In the genomic region with DNA sequence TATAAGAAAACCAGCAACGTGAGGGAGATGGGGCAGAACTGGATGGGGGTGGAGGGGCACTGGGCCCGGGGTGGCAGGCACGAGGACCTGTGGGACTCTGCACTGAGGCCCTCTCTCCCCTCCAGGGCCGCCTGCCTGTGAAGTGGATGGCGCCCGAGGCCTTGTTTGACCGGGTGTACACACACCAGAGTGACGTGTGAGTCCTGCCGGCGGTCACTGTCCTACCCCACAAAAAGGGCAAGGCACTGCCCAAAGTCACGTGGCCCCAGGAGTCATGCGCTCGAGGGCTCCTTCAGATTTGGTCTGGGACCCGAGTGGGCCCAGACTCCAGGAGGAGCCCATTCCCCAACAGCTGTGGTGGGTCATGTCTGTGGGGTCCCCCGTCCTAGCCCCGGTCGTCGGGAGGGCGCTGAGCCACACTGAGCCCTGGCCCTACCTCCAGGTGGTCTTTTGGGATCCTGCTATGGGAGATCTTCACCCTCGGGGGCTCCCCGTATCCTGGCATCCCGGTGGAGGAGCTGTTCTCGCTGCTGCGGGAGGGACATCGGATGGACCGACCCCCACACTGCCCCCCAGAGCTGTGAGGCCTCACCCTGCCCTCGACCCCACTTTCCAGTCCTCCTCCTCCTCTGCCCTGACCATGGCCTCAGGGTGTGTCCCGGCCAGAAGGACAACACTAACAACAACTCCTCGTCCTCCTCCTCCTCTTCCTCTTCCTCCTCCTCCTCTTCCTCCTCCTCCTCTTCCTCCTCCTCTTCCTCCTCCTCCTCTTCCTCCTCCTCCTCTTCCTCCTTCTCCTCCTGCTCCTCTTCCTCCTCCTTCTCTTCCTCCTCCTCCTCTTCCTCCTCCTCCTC, we compare ENCODE assay signal across 2 cellular contexts.
TF ChIP-seq lines count a peak whose summit lies in the region.

No MANE protein-coding gene starts in this region.

TF ChIP-seq in A549, 52 proteins besides CTCF, POLR2A, EP300 and RAD21:
- TF ChIP-seq CHD4 (IDR thresholded peaks at IDR 0.05; ENCODE audit: borderline replicate concordance) (no peak), TFCP2L1 (CRISPR knock-in tag; IDR thresholded peaks at IDR 0.05) (no peak), POLR2AphosphoS2 (conservative IDR thresholded peaks at IDR 0.05; ENCODE audit: low read length) (no peak), ZSCAN20 (CRISPR knock-in tag; IDR thresholded peaks at IDR 0.05) (no peak), ESRRA (IDR thresholded peaks at IDR 0.05; ENCODE audit: borderline replicate concordance, low read length) (no peak), NPAS2 (CRISPR knock-in tag; IDR thresholded peaks at IDR 0.05; ENCODE audit: borderline replicate concordance) (no peak), CEBPB (IDR thresholded peaks at IDR 0.05) (no peak), JUN (IDR thresholded peaks at IDR 0.05) (no peak)
- TF ChIP-seq, protein P1, sequence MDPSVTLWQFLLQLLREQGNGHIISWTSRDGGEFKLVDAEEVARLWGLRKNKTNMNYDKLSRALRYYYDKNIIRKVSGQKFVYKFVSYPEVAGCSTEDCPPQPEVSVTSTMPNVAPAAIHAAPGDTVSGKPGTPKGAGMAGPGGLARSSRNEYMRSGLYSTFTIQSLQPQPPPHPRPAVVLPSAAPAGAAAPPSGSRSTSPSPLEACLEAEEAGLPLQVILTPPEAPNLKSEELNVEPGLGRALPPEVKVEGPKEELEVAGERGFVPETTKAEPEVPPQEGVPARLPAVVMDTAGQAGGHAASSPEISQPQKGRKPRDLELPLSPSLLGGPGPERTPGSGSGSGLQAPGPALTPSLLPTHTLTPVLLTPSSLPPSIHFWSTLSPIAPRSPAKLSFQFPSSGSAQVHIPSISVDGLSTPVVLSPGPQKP (IDR thresholded peaks at IDR 0.05; ENCODE audit: low read depth, low read length) = no peak
- TF ChIP-seq, protein P2, sequence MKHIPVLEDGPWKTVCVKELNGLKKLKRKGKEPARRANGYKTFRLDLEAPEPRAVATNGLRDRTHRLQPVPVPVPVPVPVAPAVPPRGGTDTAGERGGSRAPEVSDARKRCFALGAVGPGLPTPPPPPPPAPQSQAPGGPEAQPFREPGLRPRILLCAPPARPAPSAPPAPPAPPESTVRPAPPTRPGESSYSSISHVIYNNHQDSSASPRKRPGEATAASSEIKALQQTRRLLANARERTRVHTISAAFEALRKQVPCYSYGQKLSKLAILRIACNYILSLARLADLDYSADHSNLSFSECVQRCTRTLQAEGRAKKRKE (CRISPR knock-in tag; IDR thresholded peaks at IDR 0.05; ENCODE audit: low read depth) = no peak
TF ChIP-seq in A549: peak in this region for 0.

TF ChIP-seq in liver, 16 proteins besides CTCF, POLR2A, EP300 and RAD21:
- TF ChIP-seq HNF4A (conservative IDR thresholded peaks at IDR 0.05) (peak; percentile 13 to 36), EGR1 (IDR thresholded peaks at IDR 0.05; ENCODE audit: low read depth in 2 of 2) (no peak), SP1 (IDR thresholded peaks at IDR 0.05) (no peak), RXRA (IDR thresholded peaks at IDR 0.05) (peak; percentile 59 to 62), FOXA2 (IDR thresholded peaks at IDR 0.05) (no peak), TAF1 (conservative IDR thresholded peaks at IDR 0.05) (no peak), FOXA1 (IDR thresholded peaks at IDR 0.05) (no peak), NR2F2 (IDR thresholded peaks at IDR 0.05) (no peak), JUND (IDR thresholded peaks at IDR 0.05) (no peak), YY1 (IDR thresholded peaks at IDR 0.05) (no peak), GABPA (IDR thresholded peaks at IDR 0.05 in 1 of 2, conservative IDR thresholded peaks at IDR 0.05 in 1 of 2) (no peak)
- TF ChIP-seq, protein P3, sequence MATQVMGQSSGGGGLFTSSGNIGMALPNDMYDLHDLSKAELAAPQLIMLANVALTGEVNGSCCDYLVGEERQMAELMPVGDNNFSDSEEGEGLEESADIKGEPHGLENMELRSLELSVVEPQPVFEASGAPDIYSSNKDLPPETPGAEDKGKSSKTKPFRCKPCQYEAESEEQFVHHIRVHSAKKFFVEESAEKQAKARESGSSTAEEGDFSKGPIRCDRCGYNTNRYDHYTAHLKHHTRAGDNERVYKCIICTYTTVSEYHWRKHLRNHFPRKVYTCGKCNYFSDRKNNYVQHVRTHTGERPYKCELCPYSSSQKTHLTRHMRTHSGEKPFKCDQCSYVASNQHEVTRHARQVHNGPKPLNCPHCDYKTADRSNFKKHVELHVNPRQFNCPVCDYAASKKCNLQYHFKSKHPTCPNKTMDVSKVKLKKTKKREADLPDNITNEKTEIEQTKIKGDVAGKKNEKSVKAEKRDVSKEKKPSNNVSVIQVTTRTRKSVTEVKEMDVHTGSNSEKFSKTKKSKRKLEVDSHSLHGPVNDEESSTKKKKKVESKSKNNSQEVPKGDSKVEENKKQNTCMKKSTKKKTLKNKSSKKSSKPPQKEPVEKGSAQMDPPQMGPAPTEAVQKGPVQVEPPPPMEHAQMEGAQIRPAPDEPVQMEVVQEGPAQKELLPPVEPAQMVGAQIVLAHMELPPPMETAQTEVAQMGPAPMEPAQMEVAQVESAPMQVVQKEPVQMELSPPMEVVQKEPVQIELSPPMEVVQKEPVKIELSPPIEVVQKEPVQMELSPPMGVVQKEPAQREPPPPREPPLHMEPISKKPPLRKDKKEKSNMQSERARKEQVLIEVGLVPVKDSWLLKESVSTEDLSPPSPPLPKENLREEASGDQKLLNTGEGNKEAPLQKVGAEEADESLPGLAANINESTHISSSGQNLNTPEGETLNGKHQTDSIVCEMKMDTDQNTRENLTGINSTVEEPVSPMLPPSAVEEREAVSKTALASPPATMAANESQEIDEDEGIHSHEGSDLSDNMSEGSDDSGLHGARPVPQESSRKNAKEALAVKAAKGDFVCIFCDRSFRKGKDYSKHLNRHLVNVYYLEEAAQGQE (IDR thresholded peaks at IDR 0.05) = no peak
- TF ChIP-seq, protein P4, sequence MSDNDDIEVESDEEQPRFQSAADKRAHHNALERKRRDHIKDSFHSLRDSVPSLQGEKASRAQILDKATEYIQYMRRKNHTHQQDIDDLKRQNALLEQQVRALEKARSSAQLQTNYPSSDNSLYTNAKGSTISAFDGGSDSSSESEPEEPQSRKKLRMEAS (IDR thresholded peaks at IDR 0.05) = no peak
- TF ChIP-seq, protein P5, sequence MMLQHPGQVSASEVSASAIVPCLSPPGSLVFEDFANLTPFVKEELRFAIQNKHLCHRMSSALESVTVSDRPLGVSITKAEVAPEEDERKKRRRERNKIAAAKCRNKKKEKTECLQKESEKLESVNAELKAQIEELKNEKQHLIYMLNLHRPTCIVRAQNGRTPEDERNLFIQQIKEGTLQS (IDR thresholded peaks at IDR 0.05) = no peak
- TF ChIP-seq, protein P6, sequence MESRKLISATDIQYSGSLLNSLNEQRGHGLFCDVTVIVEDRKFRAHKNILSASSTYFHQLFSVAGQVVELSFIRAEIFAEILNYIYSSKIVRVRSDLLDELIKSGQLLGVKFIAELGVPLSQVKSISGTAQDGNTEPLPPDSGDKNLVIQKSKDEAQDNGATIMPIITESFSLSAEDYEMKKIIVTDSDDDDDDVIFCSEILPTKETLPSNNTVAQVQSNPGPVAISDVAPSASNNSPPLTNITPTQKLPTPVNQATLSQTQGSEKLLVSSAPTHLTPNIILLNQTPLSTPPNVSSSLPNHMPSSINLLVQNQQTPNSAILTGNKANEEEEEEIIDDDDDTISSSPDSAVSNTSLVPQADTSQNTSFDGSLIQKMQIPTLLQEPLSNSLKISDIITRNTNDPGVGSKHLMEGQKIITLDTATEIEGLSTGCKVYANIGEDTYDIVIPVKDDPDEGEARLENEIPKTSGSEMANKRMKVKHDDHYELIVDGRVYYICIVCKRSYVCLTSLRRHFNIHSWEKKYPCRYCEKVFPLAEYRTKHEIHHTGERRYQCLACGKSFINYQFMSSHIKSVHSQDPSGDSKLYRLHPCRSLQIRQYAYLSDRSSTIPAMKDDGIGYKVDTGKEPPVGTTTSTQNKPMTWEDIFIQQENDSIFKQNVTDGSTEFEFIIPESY (IDR thresholded peaks at IDR 0.05) = no peak
